Comparison of ENCODE assay signal across 13 cellular contexts in the genomic region with DNA sequence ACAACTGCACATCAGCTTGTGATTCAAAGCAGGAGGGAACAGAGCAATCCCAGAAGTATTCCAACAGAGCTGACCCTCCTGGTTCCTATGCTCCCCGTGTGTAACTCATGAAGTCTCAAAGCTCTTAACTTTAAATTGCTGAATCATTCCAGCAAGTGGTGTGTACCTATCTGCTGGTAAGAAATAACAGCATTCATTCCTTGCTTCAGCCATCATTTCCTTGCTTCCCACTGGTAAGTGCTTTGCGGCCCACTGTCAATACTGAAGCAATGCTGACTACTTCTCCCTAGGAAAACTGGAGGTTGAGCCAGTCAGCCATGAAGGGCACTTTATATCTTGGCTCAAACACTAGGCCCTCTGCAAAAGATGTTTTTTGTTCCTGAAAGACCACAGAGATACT.
DNase-seq lines count a peak whose midpoint lies in the region; ATAC-seq and TF ChIP-seq lines count a peak whose summit lies in the region.
"Had no signal": no experiment of that assay in that cellular context is flagged by ENCODE, and none has a peak within 500 bp of the region (broad histone marks: within the 10 kb centered on the region; RNA-seq: fewer than 3 reads in every experiment).

No MANE protein-coding gene starts in this region.

- no peaks in the 10 kb centered on the region for H3K9me3 Mint-ChIP-seq in HFFc6
- H3K9me3 Mint-ChIP-seq in WTC11 = peaks cover 22% of the 10 kb centered on the region
- peaks cover 2% of the 10 kb centered on the region for H3K9me3 Mint-ChIP-seq in glutamatergic neuron (ENCODE audit: unreplicated experiment)
- peaks cover 0 to 1% (median 0%) of the 10 kb centered on the region in 6 donors for H3K9me3 Mint-ChIP-seq in immature natural killer cell

- TF ChIP-seq CTCF in HFFc6 (IDR thresholded peaks at IDR 0.05) = no peak
- no peak for TF ChIP-seq CTCF in WTC11 (IDR thresholded peaks at IDR 0.05)
- TF ChIP-seq CTCF in glutamatergic neuron (IDR thresholded peaks at IDR 0.05; ENCODE audit: partially characterized antibody, unreplicated experiment) = no peak

- peak; percentile 24 for ATAC-seq in WTC11

- H3K27me3 Mint-ChIP-seq in HFFc6 (ENCODE audit: insufficient read depth) = peaks cover 2% of the 10 kb centered on the region; the same call in 1 of the 2 replicates
- no peaks in the 10 kb centered on the region for H3K27me3 Mint-ChIP-seq in WTC11 (ENCODE audit: low read depth)
- H3K27me3 Mint-ChIP-seq in glutamatergic neuron (ENCODE audit: unreplicated experiment) = no peaks in the 10 kb centered on the region
- no peaks in the 10 kb centered on the region for H3K27me3 Mint-ChIP-seq in immature natural killer cell (ENCODE audit: low read depth in 3 of 3)

- POLR2A ChIA-PET in WTC11 (lab: Charles Lee) = no interaction called here

- H3K27ac Mint-ChIP-seq in HFFc6 (0 out of 2 replicates have a peak overlapping the region, but pooled peaks have one; percentile 14), WTC11 (0 out of 2 replicates have a peak overlapping the region, but pooled peaks have one; percentile 10), glutamatergic neuron (ENCODE audit: unreplicated experiment) (peak overlapping the region; percentile 85), immature natural killer cell (no peak overlapping the region)

- H3K36me3 Mint-ChIP-seq in HFFc6 (ENCODE audit: low read depth) (no peaks in the 10 kb centered on the region), WTC11 (peaks cover 7% of the 10 kb centered on the region; the same call in 1 of the 2 replicates), glutamatergic neuron (ENCODE audit: unreplicated experiment) (no peaks in the 10 kb centered on the region), immature natural killer cell (no peaks in the 10 kb centered on the region)

- H3K4me1 Mint-ChIP-seq in HFFc6 (ENCODE audit: low read depth) = peaks cover 16% of the 10 kb centered on the region
- peaks cover 13% of the 10 kb centered on the region for H3K4me1 Mint-ChIP-seq in WTC11
- peaks cover 25% of the 10 kb centered on the region for H3K4me1 Mint-ChIP-seq in glutamatergic neuron (ENCODE audit: low read depth, unreplicated experiment)
- H3K4me1 Mint-ChIP-seq in immature natural killer cell = no peaks in the 10 kb centered on the region

- no peak for DNase-seq in HFFc6
- DNase-seq in WTC11 (ENCODE audit: low spot score) = no peak
- no peak for DNase-seq in glutamatergic neuron
- DNase-seq in retina = peak; percentile 15
- no peak for DNase-seq in KG1 (lab: John Stamatoyannopoulos, UW)
- DNase-seq in immature natural killer cell = no peak
- DNase-seq in GM19238 (ENCODE audit: insufficient read length, low spot score) = no peak
- no peak for DNase-seq in NCI-H2227 treated with DMSO at 0.1 percent for 48 hours (lab: John Stamatoyannopoulos, UW)
- DNase-seq: activated gamma-delta T cell treated with Interleukin-2 at 50 U/mL for 16 hours; central memory CD4-positive, alpha-beta T cell; NCI-H1436 treated with DMSO at 0.1 percent for 48 hours; ovary; WERI-Rb-1 had no signal

- CTCF ChIA-PET in WTC11 (lab: Charles Lee) = no interaction called here

- H3K4me3 Mint-ChIP-seq in HFFc6 (no peak overlapping the region), WTC11 (no peak overlapping the region), glutamatergic neuron (ENCODE audit: unreplicated experiment) (peak overlapping the region; percentile 63), immature natural killer cell (no peak overlapping the region)

TF ChIP-seq in WTC11, 78 proteins besides CTCF, POLR2A, EP300 and RAD21:
- no peak for TF ChIP-seq SMAD4 (CRISPR knock-in tag; IDR thresholded peaks at IDR 0.05)
- TF ChIP-seq ZNF121 (CRISPR knock-in tag; IDR thresholded peaks at IDR 0.05) = no peak
- no peak for TF ChIP-seq RELA (CRISPR knock-in tag; IDR thresholded peaks at IDR 0.05; ENCODE audit: borderline replicate concordance)
- TF ChIP-seq, protein P1, sequence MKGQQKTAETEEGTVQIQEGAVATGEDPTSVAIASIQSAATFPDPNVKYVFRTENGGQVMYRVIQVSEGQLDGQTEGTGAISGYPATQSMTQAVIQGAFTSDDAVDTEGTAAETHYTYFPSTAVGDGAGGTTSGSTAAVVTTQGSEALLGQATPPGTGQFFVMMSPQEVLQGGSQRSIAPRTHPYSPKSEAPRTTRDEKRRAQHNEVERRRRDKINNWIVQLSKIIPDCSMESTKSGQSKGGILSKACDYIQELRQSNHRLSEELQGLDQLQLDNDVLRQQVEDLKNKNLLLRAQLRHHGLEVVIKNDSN (CRISPR knock-in tag; IDR thresholded peaks at IDR 0.05) = no peak
- no peak for TF ChIP-seq NR1H2 (CRISPR knock-in tag; IDR thresholded peaks at IDR 0.05)
- no peak for TF ChIP-seq ZBTB21 (CRISPR knock-in tag; IDR thresholded peaks at IDR 0.05; ENCODE audit: borderline replicate concordance)
- TF ChIP-seq, protein P2, sequence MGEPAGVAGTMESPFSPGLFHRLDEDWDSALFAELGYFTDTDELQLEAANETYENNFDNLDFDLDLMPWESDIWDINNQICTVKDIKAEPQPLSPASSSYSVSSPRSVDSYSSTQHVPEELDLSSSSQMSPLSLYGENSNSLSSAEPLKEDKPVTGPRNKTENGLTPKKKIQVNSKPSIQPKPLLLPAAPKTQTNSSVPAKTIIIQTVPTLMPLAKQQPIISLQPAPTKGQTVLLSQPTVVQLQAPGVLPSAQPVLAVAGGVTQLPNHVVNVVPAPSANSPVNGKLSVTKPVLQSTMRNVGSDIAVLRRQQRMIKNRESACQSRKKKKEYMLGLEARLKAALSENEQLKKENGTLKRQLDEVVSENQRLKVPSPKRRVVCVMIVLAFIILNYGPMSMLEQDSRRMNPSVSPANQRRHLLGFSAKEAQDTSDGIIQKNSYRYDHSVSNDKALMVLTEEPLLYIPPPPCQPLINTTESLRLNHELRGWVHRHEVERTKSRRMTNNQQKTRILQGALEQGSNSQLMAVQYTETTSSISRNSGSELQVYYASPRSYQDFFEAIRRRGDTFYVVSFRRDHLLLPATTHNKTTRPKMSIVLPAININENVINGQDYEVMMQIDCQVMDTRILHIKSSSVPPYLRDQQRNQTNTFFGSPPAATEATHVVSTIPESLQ (CRISPR knock-in tag; IDR thresholded peaks at IDR 0.05) = no peak
- no peak for TF ChIP-seq ZNF423 (CRISPR knock-in tag; IDR thresholded peaks at IDR 0.05)
- no peak for TF ChIP-seq OVOL2 (CRISPR knock-in tag; IDR thresholded peaks at IDR 0.05; ENCODE audit: borderline replicate concordance)
- TF ChIP-seq ESRRA (CRISPR knock-in tag; IDR thresholded peaks at IDR 0.05; ENCODE audit: borderline replicate concordance) = no peak
- no peak for TF ChIP-seq FOXJ3 (CRISPR knock-in tag; IDR thresholded peaks at IDR 0.05; ENCODE audit: borderline replicate concordance)
- TF ChIP-seq RORB (CRISPR knock-in tag; IDR thresholded peaks at IDR 0.05) = no peak
- no peak for TF ChIP-seq TEAD4 (CRISPR knock-in tag; IDR thresholded peaks at IDR 0.05)
- TF ChIP-seq, protein P3, sequence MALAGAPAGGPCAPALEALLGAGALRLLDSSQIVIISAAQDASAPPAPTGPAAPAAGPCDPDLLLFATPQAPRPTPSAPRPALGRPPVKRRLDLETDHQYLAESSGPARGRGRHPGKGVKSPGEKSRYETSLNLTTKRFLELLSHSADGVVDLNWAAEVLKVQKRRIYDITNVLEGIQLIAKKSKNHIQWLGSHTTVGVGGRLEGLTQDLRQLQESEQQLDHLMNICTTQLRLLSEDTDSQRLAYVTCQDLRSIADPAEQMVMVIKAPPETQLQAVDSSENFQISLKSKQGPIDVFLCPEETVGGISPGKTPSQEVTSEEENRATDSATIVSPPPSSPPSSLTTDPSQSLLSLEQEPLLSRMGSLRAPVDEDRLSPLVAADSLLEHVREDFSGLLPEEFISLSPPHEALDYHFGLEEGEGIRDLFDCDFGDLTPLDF (CRISPR knock-in tag; IDR thresholded peaks at IDR 0.05) = no peak
- TF ChIP-seq, protein P4, sequence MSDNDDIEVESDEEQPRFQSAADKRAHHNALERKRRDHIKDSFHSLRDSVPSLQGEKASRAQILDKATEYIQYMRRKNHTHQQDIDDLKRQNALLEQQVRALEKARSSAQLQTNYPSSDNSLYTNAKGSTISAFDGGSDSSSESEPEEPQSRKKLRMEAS (CRISPR knock-in tag; IDR thresholded peaks at IDR 0.05) = no peak
- TF ChIP-seq NR3C1 (CRISPR knock-in tag; conservative IDR thresholded peaks at IDR 0.05; ENCODE audit: low read depth) = no peak
- no peak for TF ChIP-seq CDX4 (CRISPR knock-in tag; IDR thresholded peaks at IDR 0.05; ENCODE audit: borderline replicate concordance)
- no peak for TF ChIP-seq AR (CRISPR knock-in tag; IDR thresholded peaks at IDR 0.05)
- TF ChIP-seq NR2C2 (CRISPR knock-in tag; IDR thresholded peaks at IDR 0.05) = no peak

Comparison
In these comparisons a context has a peak if more than half of its experiments do, and no peak if none do; other contexts are left out.
1. H3K27ac Mint-ChIP-seq: peak in HFFc6 (single experiment), WTC11 (single experiment) and glutamatergic neuron (single experiment); none in immature natural killer cell (0 of 6).